Comparison of ENCODE assay signal across 11 cellular contexts in genomic region chr2:234982096-234982834, GRCh38. TPM values are rescaled to one million over a fixed set of nuclear protein-coding genes. Genes with fewer than 3 reads are reported as not detected.
DNase-seq lines count a peak whose midpoint lies in the region; ATAC-seq and TF ChIP-seq lines count a peak whose summit lies in the region.
"Had no signal": no experiment of that assay in that cellular context is flagged by ENCODE, and none has a peak within 500 bp of the region (broad histone marks: within the 10 kb centered on the region; RNA-seq: fewer than 3 reads in every experiment).

No MANE protein-coding gene starts in this region.

- peak overlapping the region; percentile 84 for H3K18ac ChIP-seq in neuronal stem cell (ENCODE audit: low read length)

- peak overlapping the region; percentile 37 for H2AK5ac ChIP-seq in neuronal stem cell (ENCODE audit: low read depth, low read length)

- no peaks in the 10 kb centered on the region for H3K27me3 ChIP-seq in ACC112 (ENCODE audit: insufficient read depth, low read length)
- no peaks in the 10 kb centered on the region for H3K27me3 ChIP-seq in PC-3 (ENCODE audit: low read length)
- H3K27me3 ChIP-seq in esophagus muscularis mucosa, result no peaks in the 10 kb centered on the region
- H3K27me3 ChIP-seq in neuronal stem cell (ENCODE audit: control insufficient read depth in 3 of 3, insufficient read depth in 3 of 3, low read depth in 1 of 3, low read length in 3 of 3), result no peaks in the 10 kb centered on the region

- H3K4me1 ChIP-seq in ACC112 (ENCODE audit: control insufficient read depth, insufficient read depth, low read length, unreplicated experiment) (peaks cover 53% of the 10 kb centered on the region), PC-3 (ENCODE audit: insufficient read depth, low read length) (peaks cover 53% of the 10 kb centered on the region), esophagus muscularis mucosa (peaks cover 62 to 69% (median 67%) of the 10 kb centered on the region in 4 donors), neuronal stem cell (ENCODE audit: control insufficient read depth in 2 of 2, insufficient read depth in 1 of 2, low read depth in 1 of 2, low read length in 2 of 2) (peaks cover 19 to 30% of the 10 kb centered on the region in 2 donors)

- H4K8ac ChIP-seq in neuronal stem cell (ENCODE audit: low read depth, low read length), result no peak overlapping the region

- BruUV-seq in PC-3 (replicated peaks; lab: Mats Ljungman, UMichigan), result no TSS peak

- CTCF ChIA-PET in PC-3 (lab: Charles Lee), result no interaction called here

- H4K91ac ChIP-seq in neuronal stem cell (ENCODE audit: low read depth, low read length, poor library complexity), result no peak overlapping the region

- H3K9me3 ChIP-seq in PC-3 (ENCODE audit: low read length) (no peaks in the 10 kb centered on the region), esophagus muscularis mucosa (no peaks in the 10 kb centered on the region), neuronal stem cell (replicated peaks in 1 of 2; ENCODE audit: control insufficient read depth in 2 of 2, insufficient read depth in 1 of 2, low read depth in 1 of 2, low read length in 2 of 2) (peaks cover 8 to 26% of the 10 kb centered on the region in 2 donors)

- H2BK120ac ChIP-seq in neuronal stem cell (ENCODE audit: low read depth, low read length), result peak overlapping the region; percentile 7

- H3K4ac ChIP-seq in neuronal stem cell (ENCODE audit: low read length), result no peak overlapping the region

- TF ChIP-seq CTCF in PC-3 (conservative IDR thresholded peaks at IDR 0.05; ENCODE audit: low read depth, low read length) (no peak), esophagus muscularis mucosa (IDR thresholded peaks at IDR 0.05) (no peak)

- H3K79me2 ChIP-seq in ACC112 (ENCODE audit: control insufficient read depth, insufficient read depth, low read length, unreplicated experiment), result peaks cover 80% of the 10 kb centered on the region
- peaks cover 92% of the 10 kb centered on the region for H3K79me2 ChIP-seq in PC-3 (ENCODE audit: low read length)

- H3K4me2 ChIP-seq in PC-3 (ENCODE audit: low read length) (peak overlapping the region; percentile 90), neuronal stem cell (ENCODE audit: insufficient read depth, low read length, poor library complexity, severe bottlenecking) (no peak overlapping the region)

- no peak for TF ChIP-seq EP300 in esophagus muscularis mucosa (IDR thresholded peaks at IDR 0.05)

- H3K36me3 ChIP-seq in ACC112 (ENCODE audit: insufficient read depth, low read length) (peaks cover 13% of the 10 kb centered on the region; the same call in 1 of the 2 replicates), PC-3 (ENCODE audit: low read depth, low read length) (peaks cover 7% of the 10 kb centered on the region; the same call in 1 of the 2 replicates), esophagus muscularis mucosa (no peaks in the 10 kb centered on the region), neuronal stem cell (replicated peaks in 1 of 2; ENCODE audit: control insufficient read depth in 2 of 2, insufficient read depth in 2 of 2, low read length in 2 of 2) (peaks cover 3 to 54% of the 10 kb centered on the region in 2 donors)

- H4K20me1 ChIP-seq in PC-3 (ENCODE audit: low read length), result no peaks in the 10 kb centered on the region

- 86% methylated on average over 10 of the region's 17 CpGs for WGBS in esophagus muscularis mucosa
- WGBS in neuronal stem cell (ENCODE audit: extremely low coverage in 2 of 2, insufficient read length in 2 of 2, insufficient replicate concordance in 1 of 2), 2 donors, result no CpG with 5 or more reads among the region's 17 CpGs

- H2BK12ac ChIP-seq in neuronal stem cell (ENCODE audit: low read length), result no peak overlapping the region

- H3K27ac ChIP-seq in ACC112 (ENCODE audit: low read depth, low read length) (peak overlapping the region; percentile 84), PC-3 (ENCODE audit: low read length) (peak overlapping the region; percentile 96), esophagus muscularis mucosa (replicated peaks in 1 of 4) (peak overlapping the region; percentile 61 to 81 (median 70)), neuronal stem cell (replicated peaks; ENCODE audit: low read length) (peak overlapping the region; percentile 71)

- no peak overlapping the region for H2BK5ac ChIP-seq in neuronal stem cell (ENCODE audit: low read length)

- H2BK15ac ChIP-seq in neuronal stem cell (ENCODE audit: low read length), result no peak overlapping the region

- H2AFZ ChIP-seq in ACC112 (ENCODE audit: low read length, unreplicated experiment), result no peak overlapping the region
- no peak overlapping the region for H2AFZ ChIP-seq in PC-3 (ENCODE audit: low read length)
- H2AFZ ChIP-seq in neuronal stem cell (ENCODE audit: low read length), result no peak overlapping the region

- no peaks in the 10 kb centered on the region for H3K9me2 ChIP-seq in PC-3 (replicated peaks; ENCODE audit: low read length)

- intact Hi-C loops in PC-3 (cut with micrococcal nuclease) (loop anchor here (10.0 kb wide), 1 partner anchor 113 kb away; no protein-coding TSS in a partner anchor), esophagus muscularis mucosa (cut with DNase I) (no loop called here)

- TF ChIP-seq POLR2A in esophagus muscularis mucosa (IDR thresholded peaks at IDR 0.05; ENCODE audit: low read depth), result no peak

- DNase-seq in PC-3, result no peak
- no peak for DNase-seq in esophagus muscularis mucosa (ENCODE audit: extremely low spot score)
- DNase-seq in neuronal stem cell (ENCODE audit: low spot score), result no peak
- DNase-seq in iPS-NIHi11 (ENCODE audit: low spot score), result no peak
- DNase-seq in NCI-H510A (lab: John Stamatoyannopoulos, UW), result no peak
- DNase-seq in NCI-H345 treated with DMSO at 0.1 percent for 48 hours (lab: John Stamatoyannopoulos, UW; ENCODE audit: unreplicated experiment), result no peak
- DNase-seq: activated CD4-positive, alpha-beta T cell treated with anti-CD3 and anti-CD28 coated beads for 4 hours; activated naive CD4-positive, alpha-beta T cell treated with anti-CD3 and anti-CD28 coated beads for 36 hours; effector memory CD8-positive, alpha-beta T cell had no signal

- peak overlapping the region; percentile 30 for H3K4me3 ChIP-seq in ACC112 (ENCODE audit: low read depth, low read length)
- peak overlapping the region; percentile 67 for H3K4me3 ChIP-seq in PC-3 (ENCODE audit: low read length)
- peak overlapping the region; percentile 14 to 28 (median 19) for H3K4me3 ChIP-seq in esophagus muscularis mucosa
- no peak overlapping the region for H3K4me3 ChIP-seq in neuronal stem cell (ENCODE audit: low read length in 2 of 2)

- H3K23ac ChIP-seq in neuronal stem cell (ENCODE audit: low read depth, low read length, poor library complexity), result peak overlapping the region; percentile 46

- H3K9ac ChIP-seq in PC-3 (ENCODE audit: low read length) (peak overlapping the region; percentile 75), neuronal stem cell (ENCODE audit: low read depth, low read length, poor library complexity) (peak overlapping the region; percentile 6)

- POLR2A ChIA-PET in PC-3 (lab: Charles Lee; ENCODE audit: unreplicated experiment), result interaction anchor here (1.1 to 1.4 kb wide), 2 partner anchors 44 to 46 kb away, joined by 4 to 15 read pairs; no protein-coding TSS in a partner anchor

- H3K14ac ChIP-seq in neuronal stem cell (ENCODE audit: low read length), result no peak overlapping the region

- ATAC-seq in PC-3, result no peak
- ATAC-seq in GM19023 (IDR thresholded peaks at IDR 0.05; ENCODE audit: unreplicated experiment), result no peak
- ATAC-seq: effector memory CD8-positive, alpha-beta T cell had no signal

- peaks cover 19% of the 10 kb centered on the region for H3F3A ChIP-seq in PC-3 (ENCODE audit: low read length, unreplicated experiment)

- peaks cover 19% of the 10 kb centered on the region for H3K79me1 ChIP-seq in neuronal stem cell (ENCODE audit: low read depth, low read length)

RNA-seq across cellular contexts. Expression of gene SH3BP4, which starts 30.4 kb away (rescaled TPM):
- total RNA-seq in PC-3 (2014; rRNA removed), result 35.2 and 47.3 TPM in 2 replicates
- 10 to 100 TPM; 25.3 to 63.1 (median 48.4) TPM for total RNA-seq in esophagus muscularis mucosa
- 29.1 TPM for polyA plus RNA-seq in neuronal stem cell (2013, experiment 1 of 2)
- 29.4 TPM for polyA plus RNA-seq in neuronal stem cell (2013, experiment 2 of 2)

Comparison
In these comparisons a context has a peak if more than half of its experiments do, and no peak if none do; other contexts are left out.
1. H3K4me3 ChIP-seq: peak in ACC112 (single experiment), PC-3 (single experiment) and esophagus muscularis mucosa (4 of 4); none in neuronal stem cell (0 of 2).
2. Peak in every context shown above with its lines, with median percentiles within 50 percentile points of each other: H3K27ac ChIP-seq.